Comparison of ENCODE assay signal across 19 cellular contexts in genomic region chr2:215782965-215783364, GRCh38.
DNase-seq lines count a peak whose midpoint lies in the region; ATAC-seq, FAIRE-seq and TF ChIP-seq lines count a peak whose summit lies in the region.
"Had no signal": no experiment of that assay in that cellular context is flagged by ENCODE, and none has a peak within 500 bp of the region (broad histone marks: within the 10 kb centered on the region; RNA-seq: fewer than 3 reads in every experiment).

No MANE protein-coding gene starts in this region.

- peak overlapping the region; percentile 93 for H3K27ac Mint-ChIP-seq in osteocyte (ENCODE audit: unreplicated experiment)
- H3K27ac Mint-ChIP-seq: CD14-positive monocyte, H9 had no signal

- no peak overlapping the region for H3K9ac ChIP-seq in HepG2 (ENCODE audit: insufficient read depth, low read depth, low read length)

- ATAC-seq in HepG2 (no peak), right lobe of liver (no peak), GM18870 (IDR thresholded peaks at IDR 0.05; ENCODE audit: unreplicated experiment) (no peak)
- ATAC-seq: K562 had no signal

- CTCF ChIA-PET in HepG2 (lab: Yijun Ruan, JAX; ENCODE audit: low intra/inter-chr PET ratio, low total read pairs) (no interaction called here), OCI-LY7 (lab: Charles Lee; ENCODE audit: unreplicated experiment) (no interaction called here)

- H3K27me3 ChIP-seq in HepG2 (ENCODE audit: control insufficient read depth in 1 of 2, insufficient read depth in 2 of 2, low read length in 2 of 2): no peaks in the 10 kb centered on the region
- no peaks in the 10 kb centered on the region for H3K27me3 ChIP-seq in right lobe of liver
- H3K27me3 ChIP-seq in esophagus squamous epithelium: no peaks in the 10 kb centered on the region
- H3K27me3 ChIP-seq: MG63 had no signal

- no peak for DNase-seq in HepG2 (ENCODE audit: low spot score)
- DNase-seq in right lobe of liver: no peak
- no peak for DNase-seq in esophagus squamous epithelium (lab: John Stamatoyannopoulos, UW)
- DNase-seq in osteocyte (ENCODE audit: extremely low spot score, unreplicated experiment): no peak
- DNase-seq in AG08395 (ENCODE audit: low spot score): no peak
- no peak for DNase-seq in OCI-LY7 (ENCODE audit: low spot score)
- DNase-seq: 8988T, EL, GF-D8, H9, MG63, NCI-H1417, NCI-H1694 treated with DMSO at 0.1 percent for 48 hours, NCI-H446, NCI-H526 treated with DMSO at 0.1 percent for 48 hours, Right ventricle myocardium superior had no signal

- no peaks in the 10 kb centered on the region for H4K20me1 ChIP-seq in HepG2 (ENCODE audit: insufficient read depth, low read length)
- H4K20me1 ChIP-seq in OCI-LY7 (ENCODE audit: insufficient read depth, low read length): no peaks in the 10 kb centered on the region

- H3K4me1 Mint-ChIP-seq in osteocyte (ENCODE audit: unreplicated experiment): peaks cover 79% of the 10 kb centered on the region

- FAIRE-seq in HepG2 (lab: Jason Lieb, UNC): no peak
- FAIRE-seq: K562 had no signal

- intact Hi-C loops in HepG2 (cut with micrococcal nuclease; ENCODE audit: unreplicated experiment): no loop called here
- intact Hi-C loops in right lobe of liver (cut with DNase I): no loop called here
- intact Hi-C loops in esophagus squamous epithelium (cut with DNase I): no loop called here
- intact Hi-C loops in OCI-LY7 (cut with micrococcal nuclease; ENCODE audit: unreplicated experiment): no loop called here

- H3K36me3 Mint-ChIP-seq in osteocyte (ENCODE audit: unreplicated experiment): no peaks in the 10 kb centered on the region
- H3K36me3 Mint-ChIP-seq: CD14-positive monocyte had no signal

- BruUV-seq in HepG2 (replicated peaks; lab: Mats Ljungman, UMichigan) (no TSS peak), OCI-LY7 (replicated peaks; lab: Mats Ljungman, UMichigan) (no TSS peak)

- H3K27me3 Mint-ChIP-seq in osteocyte (ENCODE audit: unreplicated experiment): no peaks in the 10 kb centered on the region

- no peak for TF ChIP-seq EP300 in HepG2 (IDR thresholded peaks at IDR 0.05; ENCODE audit: low read depth in 2 of 2, low read length in 2 of 2)
- no peak for TF ChIP-seq EP300 in HepG2 (CRISPR knock-in tag; IDR thresholded peaks at IDR 0.05; ENCODE audit: borderline replicate concordance)

- no peaks in the 10 kb centered on the region for H3K79me2 ChIP-seq in HepG2 (ENCODE audit: insufficient read depth, low read length)
- no peaks in the 10 kb centered on the region for H3K79me2 ChIP-seq in OCI-LY7 (ENCODE audit: insufficient read depth, low read depth, low read length)

- no peak for TF ChIP-seq RAD21 in HepG2 (CRISPR knock-in tag; IDR thresholded peaks at IDR 0.05)

- no peak for TF ChIP-seq POLR2A in HepG2 (IDR thresholded peaks at IDR 0.05; ENCODE audit: insufficient read depth in 1 of 2, low read depth in 2 of 2, low read length in 2 of 2)
- no peak for TF ChIP-seq POLR2A in right lobe of liver (IDR thresholded peaks at IDR 0.05)
- TF ChIP-seq POLR2A in esophagus squamous epithelium (IDR thresholded peaks at IDR 0.05): no peak

- no peak overlapping the region for H2AFZ ChIP-seq in HepG2 (ENCODE audit: low read length)
- no peak overlapping the region for H2AFZ ChIP-seq in OCI-LY7 (ENCODE audit: low read length)

- H3K9me2 ChIP-seq in OCI-LY7 (ENCODE audit: insufficient read depth, low read length): no peaks in the 10 kb centered on the region

- no peak overlapping the region for H3K4me2 ChIP-seq in HepG2 (ENCODE audit: low read depth, low read length)
- no peak overlapping the region for H3K4me2 ChIP-seq in OCI-LY7 (ENCODE audit: low read length)

- TF ChIP-seq CTCF in HepG2 (CRISPR knock-in tag; IDR thresholded peaks at IDR 0.05) (peak; percentile 24; the same call in 1 of the 2 replicates), right lobe of liver (IDR thresholded peaks at IDR 0.05) (no peak), esophagus squamous epithelium (IDR thresholded peaks at IDR 0.05) (no peak), osteocyte (IDR thresholded peaks at IDR 0.05) (peak; percentile 32), OCI-LY7 (conservative IDR thresholded peaks at IDR 0.05; ENCODE audit: low read length) (no peak)

- POLR2A ChIA-PET in HepG2 (lab: Yijun Ruan, JAX) (interaction anchor here (1.0 to 1.1 kb wide), 2 partner anchors 16 to 33 kb away, joined by 3 read pairs; no protein-coding TSS in a partner anchor), OCI-LY7 (lab: Charles Lee) (no interaction called here)

- H3K9me3 Mint-ChIP-seq in osteocyte (ENCODE audit: unreplicated experiment): no peaks in the 10 kb centered on the region
- H3K9me3 Mint-ChIP-seq: H9 had no signal

- H3K4me1 ChIP-seq in HepG2 (ENCODE audit: insufficient read depth, low read length): peaks cover 34% of the 10 kb centered on the region
- H3K4me1 ChIP-seq in right lobe of liver: no peaks in the 10 kb centered on the region
- H3K4me1 ChIP-seq in esophagus squamous epithelium: peaks cover 0 to 5% (median 0%) of the 10 kb centered on the region in 3 donors
- H3K4me1 ChIP-seq in OCI-LY7 (ENCODE audit: insufficient read depth, low read length, poor library complexity, severe bottlenecking): no peaks in the 10 kb centered on the region

- no peaks in the 10 kb centered on the region for H3K36me3 ChIP-seq in HepG2 (replicated peaks in 1 of 2; ENCODE audit: control insufficient read depth in 1 of 2, insufficient read depth in 2 of 2, low read length in 2 of 2)
- H3K36me3 ChIP-seq in right lobe of liver: no peaks in the 10 kb centered on the region
- H3K36me3 ChIP-seq in esophagus squamous epithelium: no peaks in the 10 kb centered on the region
- no peaks in the 10 kb centered on the region for H3K36me3 ChIP-seq in OCI-LY7 (ENCODE audit: insufficient read depth, low read length)
- H3K36me3 ChIP-seq: MG63 had no signal

- WGBS in HepG2 (ENCODE audit: low lambda C conversion rate): 92% methylated on average over 2 of the region's 2 CpGs
- WGBS in right lobe of liver (ENCODE audit: insufficient coverage, low coverage, low lambda C conversion rate, missing lambda C conversion rate): 100% methylated on average over 2 of the region's 2 CpGs
- WGBS in esophagus squamous epithelium, 2 donors: 95 to 100% methylated on average over 2 of the region's 2 CpGs

- H3K9me3 ChIP-seq in HepG2 (ENCODE audit: low read length): no peaks in the 10 kb centered on the region
- H3K9me3 ChIP-seq in right lobe of liver: no peaks in the 10 kb centered on the region
- no peaks in the 10 kb centered on the region for H3K9me3 ChIP-seq in esophagus squamous epithelium
- H3K9me3 ChIP-seq in OCI-LY7 (ENCODE audit: low read length): no peaks in the 10 kb centered on the region
- H3K9me3 ChIP-seq: MG63 had no signal

- H3K4me3 Mint-ChIP-seq in osteocyte (ENCODE audit: unreplicated experiment): no peak overlapping the region
- H3K4me3 Mint-ChIP-seq: CD14-positive monocyte, H9 had no signal

- no peak overlapping the region for H3K4me3 ChIP-seq in HepG2 (replicated peaks in 1 of 3; ENCODE audit: insufficient read depth in 1 of 3, low read depth in 2 of 3, low read length in 3 of 3)
- H3K4me3 ChIP-seq in right lobe of liver: no peak overlapping the region
- no peak overlapping the region for H3K4me3 ChIP-seq in esophagus squamous epithelium
- H3K4me3 ChIP-seq in OCI-LY7 (ENCODE audit: low read depth, low read length, poor library complexity, severe bottlenecking): no peak overlapping the region
- H3K4me3 ChIP-seq: K562, MG63 had no signal

- in situ Hi-C loops in HepG2 (cut with HindIII; ENCODE audit: extremely low pct_ligation_motif_present, low pct_unique_long_range_greater_than_20kb): no loop called here

- no peak overlapping the region for H3K27ac ChIP-seq in HepG2 (ENCODE audit: extremely low read length, insufficient read depth, low read length)
- no peak overlapping the region for H3K27ac ChIP-seq in right lobe of liver
- H3K27ac ChIP-seq in esophagus squamous epithelium: peak overlapping the region in 3 of 4 donors; percentile 1 to 55 (median 17)
- H3K27ac ChIP-seq in OCI-LY7 (ENCODE audit: low read depth, low read length, poor library complexity, severe bottlenecking): no peak overlapping the region

TF ChIP-seq in HepG2, 621 proteins besides CTCF, POLR2A, EP300 and RAD21:
- TF ChIP-seq STAG1 (CRISPR knock-in tag; IDR thresholded peaks at IDR 0.05) (peak; percentile 33; the same call in 1 of the 2 replicates), ZNF296 (CRISPR knock-in tag; conservative IDR thresholded peaks at IDR 0.05) (no peak)

Comparison
In these comparisons a context has a peak if more than half of its experiments do, and no peak if none do; other contexts are left out.
1. CTCF ChIP-seq: peak in HepG2 (single experiment) and osteocyte (single experiment); none in right lobe of liver (0 of 4), esophagus squamous epithelium (0 of 6) and OCI-LY7 (single experiment).
2. H3K27ac ChIP-seq: peak in esophagus squamous epithelium (3 of 4); none in HepG2 (single experiment), right lobe of liver (0 of 3) and OCI-LY7 (single experiment).